8 cellular contexts compared by ENCODE assay signal in genomic region chr13:100588350-100589177, GRCh38. TPM values are rescaled to one million over a fixed set of nuclear protein-coding genes. Genes with fewer than 3 reads are reported as not detected.
DNase-seq lines count a peak whose midpoint lies in the region; ATAC-seq and TF ChIP-seq lines count a peak whose summit lies in the region.

Gene GGACT (minus strand): TSS chr13:100588789. CDS start chr13:100532591, 56,198 bp downstream.

- DNase-seq in AG10803 (ENCODE audit: low read depth) (peak; percentile 58), NCI-H345 (lab: John Stamatoyannopoulos, UW) (peak; percentile 87), mesendoderm (peak; percentile 78)
- DNase-seq in activated CD8-positive, alpha-beta T cell treated with anti-CD3 and anti-CD28 coated beads for 36 hours, result peak; percentile 85
- DNase-seq in effector memory CD4-positive, alpha-beta T cell, result peak; percentile 58 to 71 (median 67)
- peak; percentile 58 to 75 for DNase-seq in stimulated activated CD8-positive, alpha-beta memory T cell treated with anti-CD3 and anti-CD28 coated beads, Interleukin-15, amount 100 ng/mL, for 4 hours (ENCODE audit: low read depth in 2 of 2)

- CTCF ChIA-PET in activated CD8-positive, alpha-beta T cell treated with anti-CD3 and anti-CD28 coated beads for 36 hours (lab: Charles Lee), result interaction anchor here (0.6 to 8.2 kb wide), 14 partner anchors 8 to 688 kb away, joined by 3 to 97 read pairs (median 3); partner anchors contain the start of gene TMTC4

- no peaks in the 10 kb centered on the region for H3K9me3 ChIP-seq in effector memory CD4-positive, alpha-beta T cell (ENCODE audit: control insufficient read depth, low read length)

- no peaks in the 10 kb centered on the region for H3K79me2 ChIP-seq in mesendoderm (ENCODE audit: control insufficient read depth, insufficient read depth, low read length)

- no peaks in the 10 kb centered on the region for H3K27me3 ChIP-seq in effector memory CD4-positive, alpha-beta T cell (replicated peaks; ENCODE audit: control insufficient read depth, insufficient read depth, low read length, poor library complexity, severe bottlenecking)
- no peaks in the 10 kb centered on the region for H3K27me3 ChIP-seq in mesendoderm (ENCODE audit: insufficient read depth, low read length, poor library complexity)

- no peak within 1 kb of the TSS for H2BK5ac ChIP-seq in mesendoderm (ENCODE audit: low read length)

- H2BK120ac ChIP-seq in mesendoderm (ENCODE audit: low read depth, low read length), result no peak within 1 kb of the TSS

- peak within 1 kb of the TSS; percentile 74 for H3K27ac ChIP-seq in effector memory CD4-positive, alpha-beta T cell (ENCODE audit: insufficient read depth, low read length, poor library complexity, severe bottlenecking)
- H3K27ac ChIP-seq in mesendoderm (ENCODE audit: low read depth, low read length), result no peak within 1 kb of the TSS

- H3K56ac ChIP-seq in mesendoderm (ENCODE audit: low read length), result peak within 1 kb of the TSS; percentile 91

- H3K36me3 Mint-ChIP-seq in activated CD8-positive, alpha-beta T cell treated with anti-CD3 and anti-CD28 coated beads for 36 hours (ENCODE audit: low read depth), result no peaks in the 10 kb centered on the region

- TF ChIP-seq CTCF in AG10803 (conservative IDR thresholded peaks at IDR 0.05; ENCODE audit: low read length), result peak; percentile 45
- peak; percentile 83 for TF ChIP-seq CTCF in activated CD8-positive, alpha-beta T cell treated with anti-CD3 and anti-CD28 coated beads for 36 hours (IDR thresholded peaks at IDR 0.05)

- no CpG with 5 or more reads among the region's 82 CpGs for WGBS in mesendoderm (ENCODE audit: extremely low coverage, insufficient coverage, low lambda C conversion rate)

- H4K5ac ChIP-seq in mesendoderm (ENCODE audit: low read length), result no peak within 1 kb of the TSS

- H3K27me3 Mint-ChIP-seq in activated CD8-positive, alpha-beta T cell treated with anti-CD3 and anti-CD28 coated beads for 36 hours, result no peaks in the 10 kb centered on the region

- no peaks in the 10 kb centered on the region for H3K36me3 ChIP-seq in effector memory CD4-positive, alpha-beta T cell (ENCODE audit: control insufficient read depth, insufficient read depth, low read length)
- H3K36me3 ChIP-seq in mesendoderm (ENCODE audit: control insufficient read depth, insufficient read depth, low read length), result no peaks in the 10 kb centered on the region

- no peak within 1 kb of the TSS for H3K23ac ChIP-seq in mesendoderm (ENCODE audit: low read length)

- H3K9me3 Mint-ChIP-seq in activated CD8-positive, alpha-beta T cell treated with anti-CD3 and anti-CD28 coated beads for 36 hours, result no peaks in the 10 kb centered on the region

- no peak within 1 kb of the TSS for H4K8ac ChIP-seq in mesendoderm (ENCODE audit: low read depth, low read length)

- ATAC-seq in GM18520 (IDR thresholded peaks at IDR 0.05; ENCODE audit: unreplicated experiment) (peak; percentile 93), HG03045 (IDR thresholded peaks at IDR 0.05; ENCODE audit: unreplicated experiment) (peak; percentile 97)
- peak; percentile 93 for ATAC-seq in activated CD8-positive, alpha-beta T cell treated with anti-CD3 and anti-CD28 coated beads for 36 hours

- peak within 1 kb of the TSS; percentile 77 for H3K4me3 Mint-ChIP-seq in activated CD8-positive, alpha-beta T cell treated with anti-CD3 and anti-CD28 coated beads for 36 hours

- H3K4me1 Mint-ChIP-seq in activated CD8-positive, alpha-beta T cell treated with anti-CD3 and anti-CD28 coated beads for 36 hours (ENCODE audit: low read depth), result peaks cover 37% of the 10 kb centered on the region

- H3K4me2 ChIP-seq in mesendoderm (ENCODE audit: low read length), result peak within 1 kb of the TSS; percentile 19

- peak within 1 kb of the TSS; percentile 88 for H3K27ac Mint-ChIP-seq in activated CD8-positive, alpha-beta T cell treated with anti-CD3 and anti-CD28 coated beads for 36 hours

- H3K4me3 ChIP-seq in AG10803 (ENCODE audit: low read length) (peak within 1 kb of the TSS; percentile 68), mesendoderm (ENCODE audit: low read length) (peak within 1 kb of the TSS; percentile 60)
- H3K4me3 ChIP-seq in effector memory CD4-positive, alpha-beta T cell (ENCODE audit: insufficient read depth, low read depth, low read length, poor library complexity, severe bottlenecking), result peak within 1 kb of the TSS; percentile 65

- no peak within 1 kb of the TSS for H2AK5ac ChIP-seq in mesendoderm (ENCODE audit: low read length)

- peaks cover 6% of the 10 kb centered on the region for H3K4me1 ChIP-seq in effector memory CD4-positive, alpha-beta T cell (ENCODE audit: control insufficient read depth, insufficient read depth, low read length, poor library complexity, severe bottlenecking)
- H3K4me1 ChIP-seq in mesendoderm (ENCODE audit: control insufficient read depth, low read depth, low read length), result peaks cover 2% of the 10 kb centered on the region

- peak within 1 kb of the TSS; percentile 98 for H3K18ac ChIP-seq in mesendoderm (ENCODE audit: low read length)

- no peaks in the 10 kb centered on the region for H3K79me1 ChIP-seq in mesendoderm (ENCODE audit: low read length)

- POLR2A ChIA-PET in activated CD8-positive, alpha-beta T cell treated with anti-CD3 and anti-CD28 coated beads for 36 hours (lab: Charles Lee), result interaction anchor here (0.6 to 1.1 kb wide), 6 partner anchors 21 to 240 kb away, joined by 3 to 4 read pairs (median 3); partner anchors contain the start of gene TMTC4

- peak within 1 kb of the TSS; percentile 61 for H3K4ac ChIP-seq in mesendoderm (ENCODE audit: low read depth, low read length)

- peak within 1 kb of the TSS; percentile 84 for H3K9ac ChIP-seq in mesendoderm (ENCODE audit: low read length)

- H2BK15ac ChIP-seq in mesendoderm (replicated peaks; ENCODE audit: low read depth), result no peak within 1 kb of the TSS

- intact Hi-C loops in activated CD8-positive, alpha-beta T cell treated with anti-CD3 and anti-CD28 coated beads for 36 hours (cut with micrococcal nuclease), result loop anchor here (5.0 kb wide), 1 partner anchor 84 kb away; the partner anchor contains the start of gene TMTC4

RNA-seq across cellular contexts. Expression of gene GGACT, which starts in this region (rescaled TPM):
- total RNA-seq in activated CD8-positive, alpha-beta T cell treated with anti-CD3 and anti-CD28 coated beads for 36 hours, result 1 to 10 TPM; 4.0 to 5.3 TPM
- polyA plus RNA-seq in mesendoderm (2013, experiment 1 of 2), result 0.94 TPM
- 0.63 TPM for polyA plus RNA-seq in mesendoderm (2013, experiment 2 of 2)
